14 cellular contexts compared by ENCODE assay signal in the genomic region with DNA sequence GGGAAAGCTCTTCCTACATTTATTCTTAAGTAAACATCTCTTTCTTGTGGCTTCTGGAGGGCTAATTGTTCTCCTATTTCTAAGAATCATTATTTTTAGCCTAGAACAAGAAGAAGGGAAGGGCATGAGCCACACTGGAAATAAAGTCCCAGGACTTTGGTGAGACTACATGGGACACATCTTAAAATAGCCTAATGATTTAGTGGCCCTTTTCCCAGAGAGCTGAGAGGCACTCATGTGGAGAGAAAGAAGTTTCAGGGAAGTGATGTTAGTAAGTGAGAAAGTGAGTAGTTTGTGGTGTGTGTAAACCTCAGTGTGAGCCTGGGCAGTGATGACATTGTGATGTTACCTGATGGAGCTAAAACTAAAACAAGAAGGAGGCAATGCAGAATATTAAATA. TPM values are rescaled to one million over a fixed set of nuclear protein-coding genes. Genes with fewer than 3 reads are reported as not detected.
A peak's percentile ranks its signal among the peaks of the same experiment; 100 is the strongest.
DNase-seq lines count a peak whose midpoint lies in the region; ATAC-seq and TF ChIP-seq lines count a peak whose summit lies in the region.
"Had no signal": no experiment of that assay in that cellular context is flagged by ENCODE, and none has a peak within 500 bp of the region (broad histone marks: within the 10 kb centered on the region; RNA-seq: fewer than 3 reads in every experiment).

No MANE protein-coding gene starts in this region.

- H3K27ac ChIP-seq in BLaER1, result no peak overlapping the region
- H3K27ac ChIP-seq: hepatocyte, prostate gland, testis had no signal

- H3K9me3 ChIP-seq in BLaER1, result no peaks in the 10 kb centered on the region
- H3K9me3 ChIP-seq: prostate gland, testis had no signal

- intact Hi-C loops in Calu3 (cut with micrococcal nuclease; ENCODE audit: unreplicated experiment), result no loop called here

- H3K4me1 Mint-ChIP-seq in immature natural killer cell, result peaks cover 88 to 97% of the 10 kb centered on the region in 2 donors
- H3K4me1 Mint-ChIP-seq in Calu3 (ENCODE audit: low read depth, unreplicated experiment), result no peaks in the 10 kb centered on the region

- ATAC-seq in GM21576 (IDR thresholded peaks at IDR 0.05; ENCODE audit: unreplicated experiment), result no peak

- peak overlapping the region; percentile 49 for H3K4me2 ChIP-seq in BLaER1
- H3K4me2 ChIP-seq: hepatocyte had no signal

- peak; percentile 81 for DNase-seq in DMS53 (lab: John Stamatoyannopoulos, UW)
- no peak for DNase-seq in immature natural killer cell
- DNase-seq in hepatic stellate cell (ENCODE audit: low spot score), result no peak
- no peak for DNase-seq in Calu3
- no peak for DNase-seq in OCI-M1 (lab: John Stamatoyannopoulos, UW)
- DNase-seq: GOT3, NCI-H1694, testis had no signal

- TF ChIP-seq CTCF in Calu3 (IDR thresholded peaks at IDR 0.05; ENCODE audit: unreplicated experiment), result no peak

- H4K20me1 ChIP-seq in BLaER1, result peaks cover 100% of the 10 kb centered on the region

- H3K27ac Mint-ChIP-seq in immature natural killer cell (peak overlapping the region; percentile 68 to 89 (median 81)), Calu3 (ENCODE audit: unreplicated experiment) (no peak overlapping the region)

- H3K4me1 ChIP-seq in BLaER1, result peaks cover 59% of the 10 kb centered on the region
- H3K4me1 ChIP-seq: prostate gland, testis had no signal

- no peak overlapping the region for H3K9ac ChIP-seq in BLaER1

- no peaks in the 10 kb centered on the region for H3K27me3 ChIP-seq in BLaER1
- H3K27me3 ChIP-seq: hepatocyte, testis had no signal

- H3K4me3 ChIP-seq in BLaER1, result no peak overlapping the region
- H3K4me3 ChIP-seq: hepatocyte, prostate gland, testis had no signal

- H3K9me3 Mint-ChIP-seq in immature natural killer cell (no peaks in the 10 kb centered on the region), Calu3 (ENCODE audit: low read depth, unreplicated experiment) (no peaks in the 10 kb centered on the region)
- H3K9me3 Mint-ChIP-seq: CD14-positive monocyte had no signal

- peaks cover 20 to 31% (median 26%) of the 10 kb centered on the region in 3 donors for H3K36me3 Mint-ChIP-seq in immature natural killer cell
- H3K36me3 Mint-ChIP-seq in Calu3 (ENCODE audit: insufficient read depth, unreplicated experiment), result no peaks in the 10 kb centered on the region

- peak overlapping the region; percentile 44 to 71 (median 68) for H3K4me3 Mint-ChIP-seq in immature natural killer cell
- H3K4me3 Mint-ChIP-seq in Calu3 (ENCODE audit: low read depth, unreplicated experiment), result no peak overlapping the region
- H3K4me3 Mint-ChIP-seq: CD14-positive monocyte had no signal

- CTCF ChIA-PET in Calu3 (lab: Charles Lee), result no interaction called here

- peaks cover 94% of the 10 kb centered on the region for H3K36me3 ChIP-seq in BLaER1
- H3K36me3 ChIP-seq: prostate gland had no signal

- H3K27me3 Mint-ChIP-seq in immature natural killer cell (ENCODE audit: low read depth in 3 of 3), result peaks cover 0 to 2% (median 2%) of the 10 kb centered on the region in 3 donors
- no peaks in the 10 kb centered on the region for H3K27me3 Mint-ChIP-seq in Calu3 (ENCODE audit: unreplicated experiment)

- BruUV-seq in Calu3 (replicated peaks; lab: Mats Ljungman, UMichigan), result no TSS peak

TF ChIP-seq in PFSK-1, 5 proteins besides CTCF, POLR2A, EP300 and RAD21:
- TF ChIP-seq TAF1 (IDR thresholded peaks at IDR 0.05; ENCODE audit: borderline replicate concordance, insufficient read depth, low read length) (no peak), POLR2AphosphoS5 (IDR thresholded peaks at IDR 0.05; ENCODE audit: low read depth, low read length) (0 out of 2 replicates have a peak, but pooled peaks have one; percentile 20), FOXP2 (optimal IDR thresholded peaks at IDR 0.05; ENCODE audit: borderline replicate concordance, extremely low read depth, extremely low read length, insufficient read depth) (no peak), SIN3A (IDR thresholded peaks at IDR 0.05; ENCODE audit: borderline replicate concordance, insufficient read depth, low read length) (peak; percentile 75; the same call in 1 of the 2 replicates)
- TF ChIP-seq, protein P1, sequence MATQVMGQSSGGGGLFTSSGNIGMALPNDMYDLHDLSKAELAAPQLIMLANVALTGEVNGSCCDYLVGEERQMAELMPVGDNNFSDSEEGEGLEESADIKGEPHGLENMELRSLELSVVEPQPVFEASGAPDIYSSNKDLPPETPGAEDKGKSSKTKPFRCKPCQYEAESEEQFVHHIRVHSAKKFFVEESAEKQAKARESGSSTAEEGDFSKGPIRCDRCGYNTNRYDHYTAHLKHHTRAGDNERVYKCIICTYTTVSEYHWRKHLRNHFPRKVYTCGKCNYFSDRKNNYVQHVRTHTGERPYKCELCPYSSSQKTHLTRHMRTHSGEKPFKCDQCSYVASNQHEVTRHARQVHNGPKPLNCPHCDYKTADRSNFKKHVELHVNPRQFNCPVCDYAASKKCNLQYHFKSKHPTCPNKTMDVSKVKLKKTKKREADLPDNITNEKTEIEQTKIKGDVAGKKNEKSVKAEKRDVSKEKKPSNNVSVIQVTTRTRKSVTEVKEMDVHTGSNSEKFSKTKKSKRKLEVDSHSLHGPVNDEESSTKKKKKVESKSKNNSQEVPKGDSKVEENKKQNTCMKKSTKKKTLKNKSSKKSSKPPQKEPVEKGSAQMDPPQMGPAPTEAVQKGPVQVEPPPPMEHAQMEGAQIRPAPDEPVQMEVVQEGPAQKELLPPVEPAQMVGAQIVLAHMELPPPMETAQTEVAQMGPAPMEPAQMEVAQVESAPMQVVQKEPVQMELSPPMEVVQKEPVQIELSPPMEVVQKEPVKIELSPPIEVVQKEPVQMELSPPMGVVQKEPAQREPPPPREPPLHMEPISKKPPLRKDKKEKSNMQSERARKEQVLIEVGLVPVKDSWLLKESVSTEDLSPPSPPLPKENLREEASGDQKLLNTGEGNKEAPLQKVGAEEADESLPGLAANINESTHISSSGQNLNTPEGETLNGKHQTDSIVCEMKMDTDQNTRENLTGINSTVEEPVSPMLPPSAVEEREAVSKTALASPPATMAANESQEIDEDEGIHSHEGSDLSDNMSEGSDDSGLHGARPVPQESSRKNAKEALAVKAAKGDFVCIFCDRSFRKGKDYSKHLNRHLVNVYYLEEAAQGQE (IDR thresholded peaks at IDR 0.05; ENCODE audit: insufficient read depth in 1 of 2, low read depth in 2 of 2, low read length in 2 of 2), result no peak

RNA-seq across cellular contexts. Expression of a gene that starts 14.6 kb away (rescaled TPM):
- polyA plus RNA-seq in PFSK-1 (2012; ENCODE audit: insufficient read length, low read depth), result 17.3 TPM
- polyA plus RNA-seq in immature natural killer cell, result 100 to 1,000 TPM; 102 to 132 (median 117) TPM
- 0.33 and 0.34 TPM in 2 replicates for total RNA-seq in Calu3 (2022)
